9 cellular contexts compared by ENCODE assay signal in genomic region chr12:108313609-108314331, GRCh38. TPM values are rescaled to one million over a fixed set of nuclear protein-coding genes. Genes with fewer than 3 reads are reported as not detected.
DNase-seq lines count a peak whose midpoint lies in the region; TF ChIP-seq lines count a peak whose summit lies in the region.
"Had no signal": no experiment of that assay in that cellular context is flagged by ENCODE, and none has a peak within 500 bp of the region (broad histone marks: within the 10 kb centered on the region; RNA-seq: fewer than 3 reads in every experiment).

No MANE protein-coding gene starts in this region.

- H4K20me1 ChIP-seq in Loucy (ENCODE audit: insufficient read depth, low read length, poor library complexity, severe bottlenecking) = no peaks in the 10 kb centered on the region

- H3K4me1 ChIP-seq in ACC112 (ENCODE audit: control insufficient read depth, insufficient read depth, low read length, unreplicated experiment) (peaks cover 20% of the 10 kb centered on the region), Loucy (ENCODE audit: insufficient read depth, low read length, poor library complexity, severe bottlenecking) (peaks cover 45% of the 10 kb centered on the region)

- peak overlapping the region; percentile 72 for H3K9ac ChIP-seq in Loucy (ENCODE audit: low read depth, low read length, poor library complexity, severe bottlenecking)

- H3K9me3 ChIP-seq in Loucy (ENCODE audit: insufficient read depth, low read depth, low read length) = no peaks in the 10 kb centered on the region
- H3K9me3 ChIP-seq in WERI-Rb-1 (ENCODE audit: severe bottlenecking) = no peaks in the 10 kb centered on the region

- peaks cover 4% of the 10 kb centered on the region for H3F3A ChIP-seq in Loucy (ENCODE audit: low read depth)

- peaks cover 23% of the 10 kb centered on the region for H3K4me1 Mint-ChIP-seq in mesothelial cell of epicardium

- peak; percentile 26 for DNase-seq in central memory CD4-positive, alpha-beta T cell
- DNase-seq in mesothelial cell of epicardium (ENCODE audit: low spot score in 2 of 2, unreplicated experiment in 2 of 2) (no peak), OCI-M2 (lab: John Stamatoyannopoulos, UW; ENCODE audit: unreplicated experiment) (no peak), WERI-Rb-1 (no peak), hepatic stellate cell (ENCODE audit: low spot score) (no peak), NCI-H2029 (lab: John Stamatoyannopoulos, UW) (no peak)
- DNase-seq: SHP77 had no signal

- no peaks in the 10 kb centered on the region for H3K36me3 Mint-ChIP-seq in mesothelial cell of epicardium

- H2AFZ ChIP-seq in ACC112 (ENCODE audit: low read length, unreplicated experiment) (no peak overlapping the region), Loucy (ENCODE audit: low read length) (peak overlapping the region; percentile 66)

- H3K36me3 ChIP-seq in ACC112 (ENCODE audit: insufficient read depth, low read length) (no peaks in the 10 kb centered on the region), Loucy (ENCODE audit: insufficient read depth, low read length) (no peaks in the 10 kb centered on the region), WERI-Rb-1 (no peaks in the 10 kb centered on the region)

- H3K27ac ChIP-seq in ACC112 (ENCODE audit: low read depth, low read length) (peak overlapping the region; percentile 36; the same call in 1 of the 2 replicates), WERI-Rb-1 (no peak overlapping the region)

- no peaks in the 10 kb centered on the region for H3K79me2 ChIP-seq in ACC112 (ENCODE audit: control insufficient read depth, insufficient read depth, low read length, unreplicated experiment)
- no peaks in the 10 kb centered on the region for H3K79me2 ChIP-seq in Loucy (ENCODE audit: insufficient read depth, low read length)

- H3K9me3 Mint-ChIP-seq in mesothelial cell of epicardium = no peaks in the 10 kb centered on the region

- no peaks in the 10 kb centered on the region for H3K27me3 Mint-ChIP-seq in mesothelial cell of epicardium (ENCODE audit: low read depth)

- no peak for TF ChIP-seq CTCF in Loucy (conservative IDR thresholded peaks at IDR 0.05; ENCODE audit: low read length)
- TF ChIP-seq CTCF in mesothelial cell of epicardium (IDR thresholded peaks at IDR 0.05; ENCODE audit: unreplicated experiment) = no peak
- no peak for TF ChIP-seq CTCF in WERI-Rb-1 (IDR thresholded peaks at IDR 0.05; ENCODE audit: low read depth, low read length)

- peak overlapping the region; percentile 73 for H3K4me2 ChIP-seq in Loucy (ENCODE audit: low read depth, low read length, poor library complexity, severe bottlenecking)

- H3K9me2 ChIP-seq in Loucy (replicated peaks; ENCODE audit: low read depth, low read length) = no peaks in the 10 kb centered on the region

- no peaks in the 10 kb centered on the region for H3K27me3 ChIP-seq in ACC112 (ENCODE audit: insufficient read depth, low read length)
- H3K27me3 ChIP-seq in Loucy (ENCODE audit: insufficient read depth, low read length, poor library complexity, severe bottlenecking) = no peaks in the 10 kb centered on the region
- peaks cover 7% of the 10 kb centered on the region for H3K27me3 ChIP-seq in WERI-Rb-1 (ENCODE audit: insufficient read depth, low read depth, severe bottlenecking)

- peak overlapping the region; percentile 71 for H3K27ac Mint-ChIP-seq in mesothelial cell of epicardium

- no peak overlapping the region for H3K4me3 Mint-ChIP-seq in mesothelial cell of epicardium

- H3K4me3 ChIP-seq in ACC112 (ENCODE audit: low read depth, low read length) (no peak overlapping the region), Loucy (ENCODE audit: low read length, poor library complexity, severe bottlenecking) (peak overlapping the region; percentile 54), WERI-Rb-1 (ENCODE audit: low read depth, low read length) (no peak overlapping the region)

RNA-seq across cellular contexts. Expression of gene CMKLR1, which starts 25.3 kb away (rescaled TPM):
- 0.87 to 1.7 TPM (median 1.4 TPM) in 3 replicates for total RNA-seq in mesothelial cell of epicardium
